Comparison of ENCODE assay signal across 8 cellular contexts in the genomic region with DNA sequence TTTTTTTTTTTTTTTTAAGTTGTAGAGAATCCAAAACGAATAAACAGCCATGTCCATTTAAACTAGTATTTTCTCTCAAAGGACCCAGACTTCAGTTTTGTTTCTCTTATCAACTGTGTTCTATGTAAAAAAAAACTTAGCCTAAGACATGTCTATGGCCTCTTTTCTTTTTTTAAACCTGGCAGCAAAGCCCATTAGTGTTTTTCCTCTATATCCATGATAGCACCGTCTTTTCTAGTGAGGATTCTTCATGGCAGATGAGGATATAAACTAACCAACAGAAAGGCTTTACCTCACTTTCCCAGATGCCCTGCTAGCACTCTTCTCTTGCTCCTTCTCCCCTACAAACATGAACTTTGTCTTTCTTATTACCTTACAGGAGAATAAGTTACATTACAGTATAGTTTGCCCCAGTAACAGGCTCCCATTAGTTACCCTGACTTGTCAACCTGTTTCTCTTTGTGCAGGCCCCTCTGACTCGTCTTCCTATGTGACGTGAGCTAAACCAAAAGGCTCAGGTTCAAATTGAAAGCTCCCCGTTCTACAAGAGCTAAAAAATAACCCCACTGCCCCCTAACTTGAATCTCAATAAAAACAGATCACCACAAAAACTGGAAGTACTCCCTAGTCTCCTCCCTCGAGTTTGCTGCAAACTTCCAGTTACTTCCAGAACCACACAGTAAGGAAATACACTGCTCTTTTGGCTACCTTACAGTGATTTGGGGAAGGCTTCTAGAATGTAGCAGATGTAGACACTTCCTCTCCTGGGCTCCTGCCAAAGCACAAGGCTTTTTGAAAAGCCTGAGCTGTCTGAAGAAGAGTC. TPM values are rescaled to one million over a fixed set of nuclear protein-coding genes. Genes with fewer than 3 reads are reported as not detected.
DNase-seq lines count a peak whose midpoint lies in the region; ATAC-seq and TF ChIP-seq lines count a peak whose summit lies in the region.

No MANE protein-coding gene starts in this region.

- H3K36me3 Mint-ChIP-seq in nephron progenitor cell (ENCODE audit: low read depth) = peaks cover 66% of the 10 kb centered on the region

- peak overlapping the region; percentile 1 for H3K4me3 ChIP-seq in epithelial cell of proximal tubule (ENCODE audit: low read depth, low read length)

- no peak for ATAC-seq in GM19452 (IDR thresholded peaks at IDR 0.05; ENCODE audit: unreplicated experiment)
- no peak for ATAC-seq in HG02884 (IDR thresholded peaks at IDR 0.05; ENCODE audit: unreplicated experiment)

- no peak overlapping the region for H3K4me3 Mint-ChIP-seq in nephron progenitor cell

- DNase-seq in EL = peak; percentile 69
- peak; percentile 2 for DNase-seq in SK-MEL-5 (ENCODE audit: low read depth, low spot score)
- DNase-seq in epithelial cell of proximal tubule (ENCODE audit: low read depth) = no peak
- no peak for DNase-seq in nephron progenitor cell
- no peak for DNase-seq in HuH-7.5 (ENCODE audit: low spot score)
- DNase-seq in hepatic stellate cell (ENCODE audit: low spot score) = no peak

- H3K27ac Mint-ChIP-seq in nephron progenitor cell = peak overlapping the region; percentile 74

- H3K27me3 Mint-ChIP-seq in nephron progenitor cell (ENCODE audit: low read depth, poor library complexity) = no peaks in the 10 kb centered on the region

- in situ Hi-C loops in SK-MEL-5 (cut with HindIII; ENCODE audit: low pct_unique_long_range_greater_than_20kb, low sequenced_read_pairs) = no loop called here

- no peaks in the 10 kb centered on the region for H3K9me3 Mint-ChIP-seq in nephron progenitor cell

- H3K4me1 Mint-ChIP-seq in nephron progenitor cell = no peaks in the 10 kb centered on the region

- TF ChIP-seq CTCF in epithelial cell of proximal tubule (conservative IDR thresholded peaks at IDR 0.05; ENCODE audit: low read depth, low read length) = no peak
- TF ChIP-seq CTCF in nephron progenitor cell (IDR thresholded peaks at IDR 0.05) = no peak

RNA-seq across cellular contexts. Expression of a gene that starts 20.1 kb away (rescaled TPM):
- total RNA-seq in SK-MEL-5 (2014; rRNA removed; shearing (Covaris generic)) = 148 and 157 TPM in 2 replicates
- polyA plus RNA-seq in SK-MEL-5 (2015; cell fraction: cytosol; rRNA removed) = 54.4 and 68.1 TPM in 2 replicates
- 22.7 and 26.9 TPM in 2 replicates for polyA plus RNA-seq in SK-MEL-5 (2015; cell fraction: nucleus; rRNA removed)
- 22.6 and 116 TPM in 2 replicates for total RNA-seq in epithelial cell of proximal tubule

RNA-seq across cellular contexts. Expression of a gene that starts 33.7 kb away (rescaled TPM):
- 2.3 and 2.4 TPM in 2 replicates for total RNA-seq in SK-MEL-5 (2014; rRNA removed; shearing (Covaris generic))
- 2.1 and 2.3 TPM in 2 replicates for polyA plus RNA-seq in SK-MEL-5 (2015; cell fraction: cytosol; rRNA removed)
- polyA plus RNA-seq in SK-MEL-5 (2015; cell fraction: nucleus; rRNA removed) = 11.7 and 14.2 TPM in 2 replicates
- 2.9 and 3.6 TPM in 2 replicates for total RNA-seq in epithelial cell of proximal tubule

Comparison
In these comparisons a context has a peak if more than half of its experiments do, and no peak if none do; other contexts are left out.
1. DNase-seq: peak in EL (single experiment) and SK-MEL-5 (single experiment); none in epithelial cell of proximal tubule (single experiment), nephron progenitor cell (single experiment), HuH-7.5 (single experiment) and hepatic stellate cell (single experiment).